Comparison of ENCODE assay signal across 8 cellular contexts in genomic region chr1:2381741-2382620, GRCh38. TPM values are rescaled to one million over a fixed set of nuclear protein-coding genes. Genes with fewer than 3 reads are reported as not detected.
DNase-seq lines count a peak whose midpoint lies in the region; ATAC-seq and TF ChIP-seq lines count a peak whose summit lies in the region.

No MANE protein-coding gene starts in this region.

- H3K4ac ChIP-seq in trophoblast cell (ENCODE audit: low read depth, low read length): no peak overlapping the region

- H3K36me3 Mint-ChIP-seq in HFFc6 (ENCODE audit: low read depth) (no peaks in the 10 kb centered on the region), type B pancreatic cell (no peaks in the 10 kb centered on the region)

- no peak overlapping the region for H2AFZ ChIP-seq in trophoblast cell (ENCODE audit: insufficient read depth, low read length, poor library complexity)

- TF ChIP-seq CTCF in HFFc6 (IDR thresholded peaks at IDR 0.05) (peak; percentile 98), type B pancreatic cell (conservative IDR thresholded peaks at IDR 0.05) (peak; percentile 94)

- peak overlapping the region; percentile 2 for H3K4me3 ChIP-seq in trophoblast cell (ENCODE audit: low read depth, low read length)

- no peak overlapping the region for H3K4me2 ChIP-seq in trophoblast cell (ENCODE audit: low read length)

- no peaks in the 10 kb centered on the region for H3K9me3 ChIP-seq in trophoblast cell (ENCODE audit: insufficient read depth, low read depth, low read length)

- no peak overlapping the region for H2BK5ac ChIP-seq in trophoblast cell (ENCODE audit: low read depth, low read length, poor library complexity)

- peak; percentile 95 for DNase-seq in D341Med (ENCODE audit: low spot score)
- peak; percentile 59 for DNase-seq in HFFc6
- DNase-seq in SK-MEL-5 (ENCODE audit: low read depth, low spot score): peak; percentile 75
- DNase-seq in activated gamma-delta T cell treated with Interleukin-2 at 50 U/mL for 16 hours: peak; percentile 74
- DNase-seq in germinal center (ENCODE audit: low spot score): peak; percentile 81
- DNase-seq in trophoblast cell: peak; percentile 79 to 86
- DNase-seq in type B pancreatic cell (ENCODE audit: extremely low spot score, unreplicated experiment): peak; percentile 85

- no peak overlapping the region for H2BK120ac ChIP-seq in trophoblast cell (ENCODE audit: insufficient read depth, low read length, poor library complexity)

- no peak for ATAC-seq in HG03432 (IDR thresholded peaks at IDR 0.05; ENCODE audit: unreplicated experiment)

- no peak overlapping the region for H4K12ac ChIP-seq in trophoblast cell (ENCODE audit: low read depth, low read length)

- no peak overlapping the region for H3K23ac ChIP-seq in trophoblast cell (ENCODE audit: low read length)

- H3K14ac ChIP-seq in trophoblast cell (ENCODE audit: low read length): no peak overlapping the region

- no peak overlapping the region for H3K9ac ChIP-seq in trophoblast cell (ENCODE audit: low read length)

- H3K4me1 Mint-ChIP-seq in HFFc6 (ENCODE audit: low read depth): no peaks in the 10 kb centered on the region
- H3K4me1 Mint-ChIP-seq in type B pancreatic cell (ENCODE audit: unreplicated experiment): no peaks in the 10 kb centered on the region

- no peaks in the 10 kb centered on the region for H3K27me3 ChIP-seq in trophoblast cell (ENCODE audit: insufficient read depth, low read length)

- H3K27ac Mint-ChIP-seq in HFFc6 (no peak overlapping the region), type B pancreatic cell (no peak overlapping the region)

- H3K18ac ChIP-seq in trophoblast cell (ENCODE audit: low read length): no peak overlapping the region

- no peaks in the 10 kb centered on the region for H3K4me1 ChIP-seq in trophoblast cell (ENCODE audit: control insufficient read depth in 1 of 2, insufficient read depth in 2 of 2, low read length in 2 of 2)

- no CpG with 5 or more reads among the region's 28 CpGs for WGBS in trophoblast cell (ENCODE audit: extremely low coverage, insufficient coverage, insufficient read length)

- H3K4me3 Mint-ChIP-seq in HFFc6 (no peak overlapping the region), type B pancreatic cell (no peak overlapping the region)

- in situ Hi-C loops in SK-MEL-5 (cut with HindIII; ENCODE audit: low pct_unique_long_range_greater_than_20kb, low sequenced_read_pairs): no loop called here

- H3K27me3 Mint-ChIP-seq in HFFc6 (ENCODE audit: insufficient read depth): peaks cover 2% of the 10 kb centered on the region
- H3K27me3 Mint-ChIP-seq in type B pancreatic cell: no peaks in the 10 kb centered on the region

- H3K27ac ChIP-seq in trophoblast cell (ENCODE audit: low read depth, low read length): no peak overlapping the region

- H4K8ac ChIP-seq in trophoblast cell (ENCODE audit: low read depth, low read length): no peak overlapping the region

- no peak overlapping the region for H2BK12ac ChIP-seq in trophoblast cell (ENCODE audit: low read length)

- no peak overlapping the region for H4K91ac ChIP-seq in trophoblast cell (ENCODE audit: low read depth, low read length)

- H3K79me2 ChIP-seq in trophoblast cell (ENCODE audit: control insufficient read depth, insufficient read depth, low read length, poor library complexity): no peaks in the 10 kb centered on the region

- H3K36me3 ChIP-seq in trophoblast cell (ENCODE audit: control insufficient read depth in 1 of 2, insufficient read depth in 2 of 2, low read length in 2 of 2): peaks cover under 1 to 2% of the 10 kb centered on the region in 2 experiments

- H3K9me3 Mint-ChIP-seq in HFFc6: no peaks in the 10 kb centered on the region
- no peaks in the 10 kb centered on the region for H3K9me3 Mint-ChIP-seq in type B pancreatic cell

- no peaks in the 10 kb centered on the region for H3K79me1 ChIP-seq in trophoblast cell (ENCODE audit: low read length)

- H2AK5ac ChIP-seq in trophoblast cell (ENCODE audit: low read length): no peak overlapping the region

RNA-seq across cellular contexts. Expression of gene MORN1, which starts 9.4 kb away (rescaled TPM):
- 1 to 10 TPM; 5.3 to 8.9 (median 6.9) TPM for total RNA-seq in HFFc6 (2021; fragmentation: NEBNext Ultra II Directional; extraction: Animal tissue kit (Norgen Biotek cat#: 25700))
- total RNA-seq in SK-MEL-5 (2014; rRNA removed; shearing (Covaris generic)): 11.3 and 17.8 TPM in 2 replicates
- 14.5 and 18.2 TPM in 2 replicates for polyA plus RNA-seq in SK-MEL-5 (2015; cell fraction: cytosol; rRNA removed)
- polyA plus RNA-seq in SK-MEL-5 (2015; cell fraction: nucleus; rRNA removed): 42.8 and 59.9 TPM in 2 replicates
- 3.2 and 3.5 TPM in 2 replicates for polyA plus RNA-seq in trophoblast cell (2013)
- total RNA-seq in type B pancreatic cell (ENCODE audit: low replicate concordance): 17.7 and 27.5 TPM in 2 replicates

RNA-seq across cellular contexts. Expression of gene RER1, which starts 9.7 kb away (rescaled TPM):
- 100 to 1,000 TPM; 254 to 303 (median 283) TPM for total RNA-seq in HFFc6 (2021; fragmentation: NEBNext Ultra II Directional; extraction: Animal tissue kit (Norgen Biotek cat#: 25700))
- total RNA-seq in SK-MEL-5 (2014; rRNA removed; shearing (Covaris generic)): 178 and 181 TPM in 2 replicates
- 176 and 232 TPM in 2 replicates for polyA plus RNA-seq in SK-MEL-5 (2015; cell fraction: cytosol; rRNA removed)
- polyA plus RNA-seq in SK-MEL-5 (2015; cell fraction: nucleus; rRNA removed): 228 and 282 TPM in 2 replicates
- polyA plus RNA-seq in trophoblast cell (2013): 186 and 190 TPM in 2 replicates
- total RNA-seq in type B pancreatic cell (ENCODE audit: low replicate concordance): 126 and 174 TPM in 2 replicates

RNA-seq across cellular contexts. Expression of gene PEX10, which starts 30.4 kb away (rescaled TPM):
- 10 to 100 TPM; 25.4 to 29.8 (median 26.4) TPM for total RNA-seq in HFFc6 (2021; fragmentation: NEBNext Ultra II Directional; extraction: Animal tissue kit (Norgen Biotek cat#: 25700))
- 41.9 and 53.7 TPM in 2 replicates for total RNA-seq in SK-MEL-5 (2014; rRNA removed; shearing (Covaris generic))
- 44.4 and 50.7 TPM in 2 replicates for polyA plus RNA-seq in SK-MEL-5 (2015; cell fraction: cytosol; rRNA removed)
- 40.0 and 41.1 TPM in 2 replicates for polyA plus RNA-seq in SK-MEL-5 (2015; cell fraction: nucleus; rRNA removed)
- 9.4 and 9.5 TPM in 2 replicates for polyA plus RNA-seq in trophoblast cell (2013)
- total RNA-seq in type B pancreatic cell (ENCODE audit: low replicate concordance): 26.7 and 27.3 TPM in 2 replicates
